In the genomic region with DNA sequence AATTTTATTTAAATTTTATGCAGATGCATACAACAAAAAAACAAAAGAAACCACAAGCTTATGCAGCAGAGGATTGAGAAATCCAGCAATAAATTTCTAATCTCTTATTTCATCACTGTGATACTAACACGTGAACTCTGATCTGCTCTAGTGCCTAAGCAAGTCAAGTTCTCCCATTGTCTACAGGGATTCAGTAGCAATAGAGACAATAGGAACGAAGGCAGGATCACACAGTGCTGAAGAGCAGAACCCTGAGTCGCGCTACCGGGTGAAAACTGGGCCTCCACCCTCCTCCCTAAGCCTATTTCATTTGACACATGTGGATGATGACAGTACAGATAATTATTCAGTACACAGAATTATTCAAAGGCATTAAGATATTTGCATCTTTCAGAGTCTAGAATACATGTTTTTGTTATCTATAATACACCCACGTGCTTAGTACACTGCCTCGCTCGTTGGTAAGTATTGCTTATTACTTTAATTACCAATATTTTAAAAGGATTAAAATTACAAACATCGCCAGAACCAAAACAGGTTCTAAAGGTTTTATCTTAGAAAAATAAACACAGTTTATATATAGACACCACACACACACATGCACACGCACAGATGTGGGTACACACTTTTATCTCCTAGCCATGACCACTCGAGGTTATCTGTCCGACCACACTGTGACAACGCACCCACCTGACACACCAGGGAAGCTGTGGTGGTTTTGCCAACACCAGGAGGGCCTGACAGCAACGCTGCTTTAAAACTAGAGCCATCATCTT, we compare ENCODE assay signal across 1 cellular context.
TF ChIP-seq lines count a peak whose summit lies in the region.

No MANE protein-coding gene starts in this region.

TF ChIP-seq in K562, 482 proteins besides CTCF, POLR2A, EP300 and RAD21 (continued from another document and continues in another):
- TF ChIP-seq, protein P1, sequence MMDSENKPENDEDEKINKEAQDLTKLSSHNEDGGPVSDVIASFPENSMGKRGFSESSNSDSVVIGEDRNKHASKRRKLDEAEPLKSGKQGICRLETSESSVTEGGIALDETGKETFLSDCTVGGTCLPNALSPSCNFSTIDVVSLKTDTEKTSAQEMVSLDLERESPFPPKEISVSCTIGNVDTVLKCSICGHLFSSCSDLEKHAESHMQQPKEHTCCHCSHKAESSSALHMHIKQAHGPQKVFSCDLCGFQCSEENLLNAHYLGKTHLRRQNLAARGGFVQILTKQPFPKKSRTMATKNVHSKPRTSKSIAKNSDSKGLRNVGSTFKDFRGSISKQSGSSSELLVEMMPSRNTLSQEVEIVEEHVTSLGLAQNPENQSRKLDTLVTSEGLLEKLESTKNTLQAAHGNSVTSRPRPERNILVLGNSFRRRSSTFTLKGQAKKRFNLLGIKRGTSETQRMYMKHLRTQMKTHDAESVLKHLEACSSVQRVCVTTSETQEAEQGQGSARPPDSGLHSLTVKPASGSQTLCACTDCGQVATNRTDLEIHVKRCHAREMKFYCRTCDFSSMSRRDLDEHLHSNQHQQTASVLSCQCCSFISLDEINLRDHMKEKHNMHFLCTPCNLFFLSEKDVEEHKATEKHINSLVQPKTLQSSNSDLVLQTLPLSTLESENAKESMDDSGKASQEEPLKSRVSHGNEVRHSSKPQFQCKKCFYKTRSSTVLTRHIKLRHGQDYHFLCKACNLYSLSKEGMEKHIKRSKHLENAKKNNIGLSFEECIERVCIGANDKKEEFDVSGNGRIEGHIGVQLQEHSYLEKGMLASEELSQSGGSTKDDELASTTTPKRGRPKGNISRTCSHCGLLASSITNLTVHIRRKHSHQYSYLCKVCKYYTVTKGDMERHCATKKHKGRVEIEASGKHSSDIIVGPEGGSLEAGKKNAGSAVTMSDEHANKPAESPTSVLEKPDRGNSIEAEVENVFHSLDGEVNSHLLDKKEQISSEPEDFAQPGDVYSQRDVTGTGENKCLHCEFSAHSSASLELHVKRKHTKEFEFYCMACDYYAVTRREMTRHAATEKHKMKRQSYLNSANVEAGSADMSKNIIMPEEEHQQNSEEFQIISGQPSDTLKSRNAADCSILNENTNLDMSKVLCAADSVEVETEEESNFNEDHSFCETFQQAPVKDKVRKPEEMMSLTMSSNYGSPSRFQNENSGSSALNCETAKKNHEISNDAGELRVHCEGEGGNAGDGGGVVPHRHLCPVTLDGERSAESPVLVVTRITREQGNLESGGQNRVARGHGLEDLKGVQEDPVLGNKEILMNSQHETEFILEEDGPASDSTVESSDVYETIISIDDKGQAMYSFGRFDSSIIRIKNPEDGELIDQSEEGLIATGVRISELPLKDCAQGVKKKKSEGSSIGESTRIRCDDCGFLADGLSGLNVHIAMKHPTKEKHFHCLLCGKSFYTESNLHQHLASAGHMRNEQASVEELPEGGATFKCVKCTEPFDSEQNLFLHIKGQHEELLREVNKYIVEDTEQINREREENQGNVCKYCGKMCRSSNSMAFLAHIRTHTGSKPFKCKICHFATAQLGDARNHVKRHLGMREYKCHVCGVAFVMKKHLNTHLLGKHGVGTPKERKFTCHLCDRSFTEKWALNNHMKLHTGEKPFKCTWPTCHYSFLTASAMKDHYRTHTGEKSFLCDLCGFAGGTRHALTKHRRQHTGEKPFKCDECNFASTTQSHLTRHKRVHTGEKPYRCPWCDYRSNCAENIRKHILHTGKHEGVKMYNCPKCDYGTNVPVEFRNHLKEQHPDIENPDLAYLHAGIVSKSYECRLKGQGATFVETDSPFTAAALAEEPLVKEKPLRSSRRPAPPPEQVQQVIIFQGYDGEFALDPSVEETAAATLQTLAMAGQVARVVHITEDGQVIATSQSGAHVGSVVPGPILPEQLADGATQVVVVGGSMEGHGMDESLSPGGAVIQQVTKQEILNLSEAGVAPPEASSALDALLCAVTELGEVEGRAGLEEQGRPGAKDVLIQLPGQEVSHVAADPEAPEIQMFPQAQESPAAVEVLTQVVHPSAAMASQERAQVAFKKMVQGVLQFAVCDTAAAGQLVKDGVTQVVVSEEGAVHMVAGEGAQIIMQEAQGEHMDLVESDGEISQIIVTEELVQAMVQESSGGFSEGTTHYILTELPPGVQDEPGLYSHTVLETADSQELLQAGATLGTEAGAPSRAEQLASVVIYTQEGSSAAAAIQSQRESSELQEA (IDR thresholded peaks at IDR 0.05; ENCODE audit: low read depth) = no peak
- TF ChIP-seq ZNF280B (CRISPR knock-in tag; IDR thresholded peaks at IDR 0.05) (no peak), PRMT5 (CRISPR knock-in tag; IDR thresholded peaks at IDR 0.05) (no peak), ILK (tag; IDR thresholded peaks at IDR 0.05; ENCODE audit: borderline replicate concordance, low read depth) (no peak), NEUROD1 (IDR thresholded peaks at IDR 0.05; ENCODE audit: borderline replicate concordance, low read depth, low read length, partially characterized antibody) (no peak), RBM34 (IDR thresholded peaks at IDR 0.05; ENCODE audit: borderline replicate concordance, insufficient read depth, low read length) (no peak), RNF2 (IDR thresholded peaks at IDR 0.05) (no peak), SUPT5H (IDR thresholded peaks at IDR 0.05) (no peak), SIRT6 (IDR thresholded peaks at IDR 0.05; ENCODE audit: low read depth, low read length) (no peak), HOXB6 (CRISPR knock-in tag; IDR thresholded peaks at IDR 0.05; ENCODE audit: borderline replicate concordance) (no peak), TRIM24 (IDR thresholded peaks at IDR 0.05) (peak in 1 of 2 experiments; percentile 54; a peak in 1 of 4 replicates), ZBTB26 (CRISPR knock-in tag; IDR thresholded peaks at IDR 0.05) (no peak), CUX1 (CRISPR knock-in tag; IDR thresholded peaks at IDR 0.05) (no peak), EZH2 (IDR thresholded peaks at IDR 0.05; ENCODE audit: borderline replicate concordance, low read depth, low read length) (no peak), KLF13 (tag; IDR thresholded peaks at IDR 0.05; ENCODE audit: borderline replicate concordance, low read depth) (no peak), TCF7L2 (IDR thresholded peaks at IDR 0.05; ENCODE audit: low read depth, low read length) (no peak), ATF1 (CRISPR knock-in tag; IDR thresholded peaks at IDR 0.05) (no peak), ATF1 (tag; IDR thresholded peaks at IDR 0.05) (peak; percentile 32), NR3C1 (CRISPR knock-in tag; IDR thresholded peaks at IDR 0.05) (no peak), SMC3 (conservative IDR thresholded peaks at IDR 0.05; ENCODE audit: insufficient read depth, low read depth, low read length) (no peak), ZNF184 (CRISPR knock-in tag; IDR thresholded peaks at IDR 0.05) (no peak), YY1 (IDR thresholded peaks at IDR 0.05; ENCODE audit: borderline replicate concordance in 1 of 3, control insufficient read depth in 1 of 3, extremely low read depth in 1 of 3, insufficient read depth in 3 of 3, insufficient read length in 1 of 3, insufficient replicate concordance in 2 of 3, low read depth in 1 of 3, low read length in 2 of 3) (no peak), FOXA1 (IDR thresholded peaks at IDR 0.05; ENCODE audit: borderline replicate concordance) (no peak), ZNF175 (CRISPR knock-in tag; IDR thresholded peaks at IDR 0.05; ENCODE audit: low read depth) (no peak), RBM15 (IDR thresholded peaks at IDR 0.05; ENCODE audit: insufficient read depth, low read length) (no peak), NCOA4 (IDR thresholded peaks at IDR 0.05; ENCODE audit: partially characterized antibody) (no peak), POLR2AphosphoS2 (IDR thresholded peaks at IDR 0.05; ENCODE audit: low read length) (no peak), RB1 (IDR thresholded peaks at IDR 0.05; ENCODE audit: low read depth) (no peak), FOXJ2 (tag; IDR thresholded peaks at IDR 0.05) (no peak; the same call in 1 of the 2 replicates)
- TF ChIP-seq, protein P2, sequence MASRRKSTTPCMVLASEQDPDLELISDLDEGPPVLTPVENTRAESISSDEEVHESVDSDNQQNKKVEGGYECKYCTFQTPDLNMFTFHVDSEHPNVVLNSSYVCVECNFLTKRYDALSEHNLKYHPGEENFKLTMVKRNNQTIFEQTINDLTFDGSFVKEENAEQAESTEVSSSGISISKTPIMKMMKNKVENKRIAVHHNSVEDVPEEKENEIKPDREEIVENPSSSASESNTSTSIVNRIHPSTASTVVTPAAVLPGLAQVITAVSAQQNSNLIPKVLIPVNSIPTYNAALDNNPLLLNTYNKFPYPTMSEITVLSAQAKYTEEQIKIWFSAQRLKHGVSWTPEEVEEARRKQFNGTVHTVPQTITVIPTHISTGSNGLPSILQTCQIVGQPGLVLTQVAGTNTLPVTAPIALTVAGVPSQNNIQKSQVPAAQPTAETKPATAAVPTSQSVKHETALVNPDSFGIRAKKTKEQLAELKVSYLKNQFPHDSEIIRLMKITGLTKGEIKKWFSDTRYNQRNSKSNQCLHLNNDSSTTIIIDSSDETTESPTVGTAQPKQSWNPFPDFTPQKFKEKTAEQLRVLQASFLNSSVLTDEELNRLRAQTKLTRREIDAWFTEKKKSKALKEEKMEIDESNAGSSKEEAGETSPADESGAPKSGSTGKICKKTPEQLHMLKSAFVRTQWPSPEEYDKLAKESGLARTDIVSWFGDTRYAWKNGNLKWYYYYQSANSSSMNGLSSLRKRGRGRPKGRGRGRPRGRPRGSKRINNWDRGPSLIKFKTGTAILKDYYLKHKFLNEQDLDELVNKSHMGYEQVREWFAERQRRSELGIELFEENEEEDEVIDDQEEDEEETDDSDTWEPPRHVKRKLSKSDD (conservative IDR thresholded peaks at IDR 0.05; ENCODE audit: low read length) = no peak
- TF ChIP-seq, protein P3, sequence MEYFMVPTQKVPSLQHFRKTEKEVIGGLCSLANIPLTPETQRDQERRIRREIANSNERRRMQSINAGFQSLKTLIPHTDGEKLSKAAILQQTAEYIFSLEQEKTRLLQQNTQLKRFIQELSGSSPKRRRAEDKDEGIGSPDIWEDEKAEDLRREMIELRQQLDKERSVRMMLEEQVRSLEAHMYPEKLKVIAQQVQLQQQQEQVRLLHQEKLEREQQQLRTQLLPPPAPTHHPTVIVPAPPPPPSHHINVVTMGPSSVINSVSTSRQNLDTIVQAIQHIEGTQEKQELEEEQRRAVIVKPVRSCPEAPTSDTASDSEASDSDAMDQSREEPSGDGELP (CRISPR knock-in tag; IDR thresholded peaks at IDR 0.05; ENCODE audit: borderline replicate concordance) = peak; percentile 44; the same call in 1 of the 2 replicates
- TF ChIP-seq, protein P4, sequence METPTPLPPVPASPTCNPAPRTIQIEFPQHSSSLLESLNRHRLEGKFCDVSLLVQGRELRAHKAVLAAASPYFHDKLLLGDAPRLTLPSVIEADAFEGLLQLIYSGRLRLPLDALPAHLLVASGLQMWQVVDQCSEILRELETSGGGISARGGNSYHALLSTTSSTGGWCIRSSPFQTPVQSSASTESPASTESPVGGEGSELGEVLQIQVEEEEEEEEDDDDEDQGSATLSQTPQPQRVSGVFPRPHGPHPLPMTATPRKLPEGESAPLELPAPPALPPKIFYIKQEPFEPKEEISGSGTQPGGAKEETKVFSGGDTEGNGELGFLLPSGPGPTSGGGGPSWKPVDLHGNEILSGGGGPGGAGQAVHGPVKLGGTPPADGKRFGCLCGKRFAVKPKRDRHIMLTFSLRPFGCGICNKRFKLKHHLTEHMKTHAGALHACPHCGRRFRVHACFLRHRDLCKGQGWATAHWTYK (CRISPR knock-in tag; IDR thresholded peaks at IDR 0.05) = no peak
